Comparison of ENCODE assay signal across 18 cellular contexts in genomic region chr5:127766556-127767335, GRCh38.
A peak's percentile ranks its signal among the peaks of the same experiment; 100 is the strongest.
DNase-seq lines count a peak whose midpoint lies in the region; ATAC-seq and TF ChIP-seq lines count a peak whose summit lies in the region.
"Had no signal": no experiment of that assay in that cellular context is flagged by ENCODE, and none has a peak within 500 bp of the region (broad histone marks: within the 10 kb centered on the region; RNA-seq: fewer than 3 reads in every experiment).

No MANE protein-coding gene starts in this region.

- peaks cover 17% of the 10 kb centered on the region for H3K4me1 Mint-ChIP-seq in neural progenitor cell
- no peaks in the 10 kb centered on the region for H3K4me1 Mint-ChIP-seq in stimulated activated effector memory CD8-positive, alpha-beta T cell treated with anti-CD3 and anti-CD28 coated beads, Interleukin-12 subunit alpha, Interleukin-12 subunit beta, amount 100 ng/mL, for 72 hours
- H3K4me1 Mint-ChIP-seq in natural killer cell treated with Interleukin-12 subunit alpha and Interleukin-12 subunit beta and Interleukin-15 and Interleukin-18, amount 100 ng/mL, for 72 hours (ENCODE audit: low read depth in 2 of 2): no peaks in the 10 kb centered on the region
- H3K4me1 Mint-ChIP-seq: CD8-positive, alpha-beta memory T cell; central memory CD8-positive, alpha-beta T cell; stimulated activated memory B cell treated with anti-CD40 and anti-IgM and Interleukin-4, amounts not matched to agents 10 μg/mL and 1 μg/mL and 100 μg/mL, for 72 hours had no signal

- H3K4me3 Mint-ChIP-seq in neural progenitor cell: no peak overlapping the region
- no peak overlapping the region for H3K4me3 Mint-ChIP-seq in stimulated activated effector memory CD8-positive, alpha-beta T cell treated with anti-CD3 and anti-CD28 coated beads, Interleukin-12 subunit alpha, Interleukin-12 subunit beta, amount 100 ng/mL, for 72 hours
- H3K4me3 Mint-ChIP-seq in natural killer cell treated with Interleukin-12 subunit alpha and Interleukin-12 subunit beta and Interleukin-15 and Interleukin-18, amount 100 ng/mL, for 72 hours: no peak overlapping the region
- H3K4me3 Mint-ChIP-seq: CD8-positive, alpha-beta memory T cell; central memory CD8-positive, alpha-beta T cell; stimulated activated memory B cell treated with anti-CD40 and anti-IgM and Interleukin-4, amounts not matched to agents 10 μg/mL and 1 μg/mL and 100 μg/mL, for 72 hours had no signal

- H3K27me3 ChIP-seq in MG63 (no peaks in the 10 kb centered on the region), neural progenitor cell (no peaks in the 10 kb centered on the region)
- H3K27me3 ChIP-seq: adrenal gland, heart right ventricle had no signal

- no peaks in the 10 kb centered on the region for H3K9me3 ChIP-seq in MG63
- H3K9me3 ChIP-seq in neural progenitor cell (ENCODE audit: low read depth): no peaks in the 10 kb centered on the region
- H3K9me3 ChIP-seq: adrenal gland, heart right ventricle had no signal

- H4K20me1 ChIP-seq in neural progenitor cell (ENCODE audit: low read depth): no peaks in the 10 kb centered on the region

- no peak for ATAC-seq in HG02981 (IDR thresholded peaks at IDR 0.05; ENCODE audit: unreplicated experiment)
- no peak for ATAC-seq in stimulated activated effector memory CD8-positive, alpha-beta T cell treated with anti-CD3 and anti-CD28 coated beads, Interleukin-12 subunit alpha, Interleukin-12 subunit beta, amount 100 ng/mL, for 72 hours
- no peak for ATAC-seq in natural killer cell treated with Interleukin-12 subunit alpha and Interleukin-12 subunit beta and Interleukin-15 and Interleukin-18, amount 100 ng/mL, for 72 hours
- ATAC-seq: stimulated activated memory B cell treated with anti-CD40 and anti-IgM and Interleukin-4, amounts not matched to agents 10 μg/mL and 1 μg/mL and 100 μg/mL, for 72 hours had no signal

- no peaks in the 10 kb centered on the region for H3K27me3 Mint-ChIP-seq in neural progenitor cell (ENCODE audit: insufficient read depth, low read depth)
- peaks cover 7 to 31% of the 10 kb centered on the region in 2 donors for H3K27me3 Mint-ChIP-seq in natural killer cell treated with Interleukin-12 subunit alpha and Interleukin-12 subunit beta and Interleukin-15 and Interleukin-18, amount 100 ng/mL, for 72 hours

- H3K4me3 ChIP-seq in MG63 (no peak overlapping the region), fibroblast of pulmonary artery (replicated peaks; ENCODE audit: low read depth, low read length) (no peak overlapping the region), neural progenitor cell (no peak overlapping the region)
- H3K4me3 ChIP-seq: adrenal gland, heart right ventricle had no signal

- no peaks in the 10 kb centered on the region for H3K9me3 Mint-ChIP-seq in neural progenitor cell
- H3K9me3 Mint-ChIP-seq in stimulated activated effector memory CD8-positive, alpha-beta T cell treated with anti-CD3 and anti-CD28 coated beads, Interleukin-12 subunit alpha, Interleukin-12 subunit beta, amount 100 ng/mL, for 72 hours: no peaks in the 10 kb centered on the region
- H3K9me3 Mint-ChIP-seq in natural killer cell treated with Interleukin-12 subunit alpha and Interleukin-12 subunit beta and Interleukin-15 and Interleukin-18, amount 100 ng/mL, for 72 hours: no peaks in the 10 kb centered on the region
- H3K9me3 Mint-ChIP-seq: central memory CD8-positive, alpha-beta T cell; stimulated activated memory B cell treated with anti-CD40 and anti-IgM and Interleukin-4, amounts not matched to agents 10 μg/mL and 1 μg/mL and 100 μg/mL, for 72 hours had no signal

- no peak overlapping the region for H3K9ac ChIP-seq in neural progenitor cell

- no peaks in the 10 kb centered on the region for H3K36me3 ChIP-seq in MG63
- no peaks in the 10 kb centered on the region for H3K36me3 ChIP-seq in neural progenitor cell
- H3K36me3 ChIP-seq: adrenal gland, heart right ventricle had no signal

- TF ChIP-seq CTCF in fibroblast of pulmonary artery (IDR thresholded peaks at IDR 0.05; ENCODE audit: low read length, missing control alignments): no peak
- TF ChIP-seq CTCF in neural progenitor cell (IDR thresholded peaks at IDR 0.05): no peak

- H3K4me1 ChIP-seq in neural progenitor cell: peaks cover 6% of the 10 kb centered on the region

- H3F3A ChIP-seq in neural progenitor cell (ENCODE audit: low read depth): no peaks in the 10 kb centered on the region

- peak overlapping the region; percentile 4 for H3K27ac Mint-ChIP-seq in neural progenitor cell
- no peak overlapping the region for H3K27ac Mint-ChIP-seq in stimulated activated effector memory CD8-positive, alpha-beta T cell treated with anti-CD3 and anti-CD28 coated beads, Interleukin-12 subunit alpha, Interleukin-12 subunit beta, amount 100 ng/mL, for 72 hours
- H3K27ac Mint-ChIP-seq in natural killer cell treated with Interleukin-12 subunit alpha and Interleukin-12 subunit beta and Interleukin-15 and Interleukin-18, amount 100 ng/mL, for 72 hours: no peak overlapping the region
- H3K27ac Mint-ChIP-seq: CD8-positive, alpha-beta memory T cell; stimulated activated memory B cell treated with anti-CD40 and anti-IgM and Interleukin-4, amounts not matched to agents 10 μg/mL and 1 μg/mL and 100 μg/mL, for 72 hours had no signal

- H3K79me2 ChIP-seq in neural progenitor cell (ENCODE audit: low read depth): no peaks in the 10 kb centered on the region

- DNase-seq in AG20443 (ENCODE audit: low spot score): peak; percentile 16
- peak; percentile 4 for DNase-seq in MG63
- DNase-seq in fibroblast of pulmonary artery (ENCODE audit: low read depth): peak; percentile 59
- no peak for DNase-seq in neural progenitor cell (ENCODE audit: low spot score)
- no peak for DNase-seq in stimulated activated effector memory CD8-positive, alpha-beta T cell treated with anti-CD3 and anti-CD28 coated beads, Interleukin-12 subunit alpha, Interleukin-12 subunit beta, amount 100 ng/mL, for 72 hours (ENCODE audit: low spot score in 2 of 2)
- DNase-seq in activated CD4-positive, alpha-beta T cell treated with anti-CD3 and anti-CD28 coated beads, Interleukin-2, amount 50 U/mL, for 48 hours: no peak
- DNase-seq in natural killer cell treated with Interleukin-12 subunit alpha and Interleukin-12 subunit beta and Interleukin-15 and Interleukin-18, amount 100 ng/mL, for 72 hours (ENCODE audit: low spot score): no peak
- DNase-seq: activated CD4-positive, alpha-beta T cell treated with anti-CD3 and anti-CD28 coated beads for 48 hours; adrenal gland; CD8-positive, alpha-beta memory T cell; effector memory CD4-positive, alpha-beta T cell; heart right ventricle; KG1; NCI-H1105; NCI-H524 had no signal

- no peak overlapping the region for H3K4me2 ChIP-seq in neural progenitor cell

- no peak overlapping the region for H2AFZ ChIP-seq in neural progenitor cell (replicated peaks)

- peak overlapping the region; percentile 38 for H3K27ac ChIP-seq in neural progenitor cell

- H3K36me3 Mint-ChIP-seq in neural progenitor cell: no peaks in the 10 kb centered on the region
- no peaks in the 10 kb centered on the region for H3K36me3 Mint-ChIP-seq in stimulated activated effector memory CD8-positive, alpha-beta T cell treated with anti-CD3 and anti-CD28 coated beads, Interleukin-12 subunit alpha, Interleukin-12 subunit beta, amount 100 ng/mL, for 72 hours
- no peaks in the 10 kb centered on the region for H3K36me3 Mint-ChIP-seq in natural killer cell treated with Interleukin-12 subunit alpha and Interleukin-12 subunit beta and Interleukin-15 and Interleukin-18, amount 100 ng/mL, for 72 hours
- H3K36me3 Mint-ChIP-seq: CD8-positive, alpha-beta memory T cell; stimulated activated memory B cell treated with anti-CD40 and anti-IgM and Interleukin-4, amounts not matched to agents 10 μg/mL and 1 μg/mL and 100 μg/mL, for 72 hours had no signal

Comparison
In these comparisons a context has a peak if more than half of its experiments do, and no peak if none do; other contexts are left out.
1. DNase-seq: peak in AG20443 (single experiment), MG63 (single experiment) and fibroblast of pulmonary artery (single experiment); none in neural progenitor cell (single experiment), stimulated activated effector memory CD8-positive, alpha-beta T cell treated with anti-CD3 and anti-CD28 coated beads, Interleukin-12 subunit alpha, Interleukin-12 subunit beta, amount 100 ng/mL, for 72 hours (0 of 2), activated CD4-positive, alpha-beta T cell treated with anti-CD3 and anti-CD28 coated beads, Interleukin-2, amount 50 U/mL, for 48 hours (0 of 2) and natural killer cell treated with Interleukin-12 subunit alpha and Interleukin-12 subunit beta and Interleukin-15 and Interleukin-18, amount 100 ng/mL, for 72 hours (single experiment).